In genomic region chr12:15322164-15323054, GRCh38 we compare ENCODE assay signal across 1 cellular context.
A peak's percentile ranks its signal among the peaks of the same experiment; 100 is the strongest.
TF ChIP-seq lines count a peak whose summit lies in the region.

PTPRO (plus strand) TSS chr12:15322508.

TF ChIP-seq in HepG2, 621 proteins besides CTCF, POLR2A, EP300 and RAD21 (continued from another document):
- TF ChIP-seq, protein P1, sequence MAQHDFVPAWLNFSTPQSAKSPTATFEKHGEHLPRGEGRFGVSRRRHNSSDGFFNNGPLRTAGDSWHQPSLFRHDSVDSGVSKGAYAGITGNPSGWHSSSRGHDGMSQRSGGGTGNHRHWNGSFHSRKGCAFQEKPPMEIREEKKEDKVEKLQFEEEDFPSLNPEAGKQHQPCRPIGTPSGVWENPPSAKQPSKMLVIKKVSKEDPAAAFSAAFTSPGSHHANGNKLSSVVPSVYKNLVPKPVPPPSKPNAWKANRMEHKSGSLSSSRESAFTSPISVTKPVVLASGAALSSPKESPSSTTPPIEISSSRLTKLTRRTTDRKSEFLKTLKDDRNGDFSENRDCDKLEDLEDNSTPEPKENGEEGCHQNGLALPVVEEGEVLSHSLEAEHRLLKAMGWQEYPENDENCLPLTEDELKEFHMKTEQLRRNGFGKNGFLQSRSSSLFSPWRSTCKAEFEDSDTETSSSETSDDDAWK (CRISPR knock-in tag; IDR thresholded peaks at IDR 0.05): no peak
- no peak for TF ChIP-seq HNRNPL (IDR thresholded peaks at IDR 0.05; ENCODE audit: low read depth, low read length)
- TF ChIP-seq PCBP2 (optimal IDR thresholded peaks at IDR 0.05; ENCODE audit: low read depth, low read length, poor library complexity, severe bottlenecking): no peak
- TF ChIP-seq ZNF143 (CRISPR knock-in tag; IDR thresholded peaks at IDR 0.05): peak; percentile 39; the same call in 1 of the 2 replicates
- TF ChIP-seq RFXAP (CRISPR knock-in tag; IDR thresholded peaks at IDR 0.05; ENCODE audit: borderline replicate concordance): no peak
- TF ChIP-seq, protein P2, sequence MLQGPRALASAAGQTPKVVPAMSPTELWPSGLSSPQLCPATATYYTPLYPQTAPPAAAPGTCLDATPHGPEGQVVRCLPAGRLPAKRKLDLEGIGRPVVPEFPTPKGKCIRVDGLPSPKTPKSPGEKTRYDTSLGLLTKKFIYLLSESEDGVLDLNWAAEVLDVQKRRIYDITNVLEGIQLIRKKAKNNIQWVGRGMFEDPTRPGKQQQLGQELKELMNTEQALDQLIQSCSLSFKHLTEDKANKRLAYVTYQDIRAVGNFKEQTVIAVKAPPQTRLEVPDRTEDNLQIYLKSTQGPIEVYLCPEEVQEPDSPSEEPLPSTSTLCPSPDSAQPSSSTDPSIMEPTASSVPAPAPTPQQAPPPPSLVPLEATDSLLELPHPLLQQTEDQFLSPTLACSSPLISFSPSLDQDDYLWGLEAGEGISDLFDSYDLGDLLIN (CRISPR knock-in tag; IDR thresholded peaks at IDR 0.05; ENCODE audit: borderline replicate concordance): no peak
- TF ChIP-seq, protein P3, sequence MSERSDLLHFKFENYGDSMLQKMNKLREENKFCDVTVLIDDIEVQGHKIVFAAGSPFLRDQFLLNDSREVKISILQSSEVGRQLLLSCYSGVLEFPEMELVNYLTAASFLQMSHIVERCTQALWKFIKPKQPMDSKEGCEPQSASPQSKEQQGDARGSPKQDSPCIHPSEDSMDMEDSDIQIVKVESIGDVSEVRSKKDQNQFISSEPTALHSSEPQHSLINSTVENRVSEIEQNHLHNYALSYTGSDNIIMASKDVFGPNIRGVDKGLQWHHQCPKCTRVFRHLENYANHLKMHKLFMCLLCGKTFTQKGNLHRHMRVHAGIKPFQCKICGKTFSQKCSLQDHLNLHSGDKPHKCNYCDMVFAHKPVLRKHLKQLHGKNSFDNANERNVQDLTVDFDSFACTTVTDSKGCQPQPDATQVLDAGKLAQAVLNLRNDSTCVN (CRISPR knock-in tag; IDR thresholded peaks at IDR 0.05; ENCODE audit: borderline replicate concordance): no peak
- TF ChIP-seq ZNF30 (CRISPR knock-in tag; IDR thresholded peaks at IDR 0.05): no peak
- TF ChIP-seq ZNF800 (CRISPR knock-in tag; IDR thresholded peaks at IDR 0.05): peak; percentile 98
- TF ChIP-seq ESRRA (CRISPR knock-in tag; IDR thresholded peaks at IDR 0.05; ENCODE audit: low read depth): no peak
- TF ChIP-seq, protein P4, sequence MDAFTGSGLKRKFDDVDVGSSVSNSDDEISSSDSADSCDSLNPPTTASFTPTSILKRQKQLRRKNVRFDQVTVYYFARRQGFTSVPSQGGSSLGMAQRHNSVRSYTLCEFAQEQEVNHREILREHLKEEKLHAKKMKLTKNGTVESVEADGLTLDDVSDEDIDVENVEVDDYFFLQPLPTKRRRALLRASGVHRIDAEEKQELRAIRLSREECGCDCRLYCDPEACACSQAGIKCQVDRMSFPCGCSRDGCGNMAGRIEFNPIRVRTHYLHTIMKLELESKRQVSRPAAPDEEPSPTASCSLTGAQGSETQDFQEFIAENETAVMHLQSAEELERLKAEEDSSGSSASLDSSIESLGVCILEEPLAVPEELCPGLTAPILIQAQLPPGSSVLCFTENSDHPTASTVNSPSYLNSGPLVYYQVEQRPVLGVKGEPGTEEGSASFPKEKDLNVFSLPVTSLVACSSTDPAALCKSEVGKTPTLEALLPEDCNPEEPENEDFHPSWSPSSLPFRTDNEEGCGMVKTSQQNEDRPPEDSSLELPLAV (CRISPR knock-in tag; conservative IDR thresholded peaks at IDR 0.05; ENCODE audit: low read depth): no peak
- TF ChIP-seq NFAT5 (CRISPR knock-in tag; IDR thresholded peaks at IDR 0.05): no peak
- TF ChIP-seq ZNF235 (CRISPR knock-in tag; IDR thresholded peaks at IDR 0.05; ENCODE audit: borderline replicate concordance): no peak
- TF ChIP-seq, protein P5, sequence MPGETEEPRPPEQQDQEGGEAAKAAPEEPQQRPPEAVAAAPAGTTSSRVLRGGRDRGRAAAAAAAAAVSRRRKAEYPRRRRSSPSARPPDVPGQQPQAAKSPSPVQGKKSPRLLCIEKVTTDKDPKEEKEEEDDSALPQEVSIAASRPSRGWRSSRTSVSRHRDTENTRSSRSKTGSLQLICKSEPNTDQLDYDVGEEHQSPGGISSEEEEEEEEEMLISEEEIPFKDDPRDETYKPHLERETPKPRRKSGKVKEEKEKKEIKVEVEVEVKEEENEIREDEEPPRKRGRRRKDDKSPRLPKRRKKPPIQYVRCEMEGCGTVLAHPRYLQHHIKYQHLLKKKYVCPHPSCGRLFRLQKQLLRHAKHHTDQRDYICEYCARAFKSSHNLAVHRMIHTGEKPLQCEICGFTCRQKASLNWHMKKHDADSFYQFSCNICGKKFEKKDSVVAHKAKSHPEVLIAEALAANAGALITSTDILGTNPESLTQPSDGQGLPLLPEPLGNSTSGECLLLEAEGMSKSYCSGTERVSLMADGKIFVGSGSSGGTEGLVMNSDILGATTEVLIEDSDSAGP (CRISPR knock-in tag; IDR thresholded peaks at IDR 0.05; ENCODE audit: borderline replicate concordance): peak; percentile 35; the same call in 1 of the 2 replicates
- no peak for TF ChIP-seq GFI1 (CRISPR knock-in tag; IDR thresholded peaks at IDR 0.05; ENCODE audit: borderline replicate concordance)
- TF ChIP-seq HNRNPLL (IDR thresholded peaks at IDR 0.05; ENCODE audit: low read depth, low read length, poor library complexity, severe bottlenecking): peak; percentile 41
- TF ChIP-seq GZF1 (CRISPR knock-in tag; IDR thresholded peaks at IDR 0.05): no peak
- TF ChIP-seq KDM3A (CRISPR knock-in tag; IDR thresholded peaks at IDR 0.05; ENCODE audit: low read depth): no peak
